ENCODE assay signal across 11 cellular contexts in the genomic region with DNA sequence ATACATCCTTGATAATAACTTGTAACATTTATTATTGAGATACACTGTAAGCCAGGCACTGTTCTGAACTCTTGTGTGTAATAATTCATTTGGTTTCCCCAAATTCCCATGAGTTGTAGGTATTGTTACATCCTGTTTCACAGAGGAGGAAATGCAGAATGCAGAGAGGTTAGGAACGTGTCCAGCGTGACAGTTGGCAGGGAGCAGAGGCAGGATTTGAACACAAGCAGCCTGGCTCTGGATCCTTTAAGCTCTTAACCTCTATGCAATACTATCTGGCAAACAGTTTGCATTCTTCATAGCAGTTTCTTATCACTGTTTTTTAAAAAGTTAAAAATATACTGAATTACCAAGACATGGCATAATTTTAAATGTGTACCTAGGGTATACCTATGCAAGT. TPM values are rescaled to one million over a fixed set of nuclear protein-coding genes. Genes with fewer than 3 reads are reported as not detected.
DNase-seq lines count a peak whose midpoint lies in the region; ATAC-seq and TF ChIP-seq lines count a peak whose summit lies in the region.
"Had no signal": no experiment of that assay in that cellular context is flagged by ENCODE, and none has a peak within 500 bp of the region (broad histone marks: within the 10 kb centered on the region; RNA-seq: fewer than 3 reads in every experiment).

No MANE protein-coding gene starts in this region.

- no peak for ATAC-seq in GM19463 (IDR thresholded peaks at IDR 0.05; ENCODE audit: unreplicated experiment)

- no peak overlapping the region for H3K14ac ChIP-seq in mesenchymal stem cell (ENCODE audit: low read length in 2 of 2)

- peak overlapping the region; percentile 51 for H3K4me3 ChIP-seq in Loucy (ENCODE audit: low read length, poor library complexity, severe bottlenecking)
- peak overlapping the region in 1 of 2 experiments; percentile 5 for H3K4me3 ChIP-seq in mesenchymal stem cell (ENCODE audit: insufficient read depth in 1 of 2, low read depth in 1 of 2, low read length in 2 of 2)

- no peak for TF ChIP-seq CTCF in Loucy (conservative IDR thresholded peaks at IDR 0.05; ENCODE audit: low read length)

- H3K79me1 ChIP-seq in mesenchymal stem cell (replicated peaks; ENCODE audit: low read length, poor library complexity, severe bottlenecking) = peaks cover 16% of the 10 kb centered on the region

- no peak overlapping the region for H2BK15ac ChIP-seq in mesenchymal stem cell (ENCODE audit: low read depth, poor library complexity, severe bottlenecking)

- peaks cover 62% of the 10 kb centered on the region for H4K20me1 ChIP-seq in Loucy (ENCODE audit: insufficient read depth, low read length, poor library complexity, severe bottlenecking)

- H3K4me2 ChIP-seq in Loucy (ENCODE audit: low read depth, low read length, poor library complexity, severe bottlenecking) (peak overlapping the region; percentile 61), mesenchymal stem cell (ENCODE audit: low read length, poor library complexity, severe bottlenecking) (no peak overlapping the region)

- no peak overlapping the region for H2BK12ac ChIP-seq in mesenchymal stem cell (ENCODE audit: low read length in 2 of 2)

- peaks cover 93% of the 10 kb centered on the region for H3K79me2 ChIP-seq in Loucy (ENCODE audit: insufficient read depth, low read length)

- peak; percentile 14 for DNase-seq in A172 (ENCODE audit: low spot score)
- peak; percentile 74 to 83 for DNase-seq in dermis microvascular lymphatic vessel endothelial cell (ENCODE audit: low read depth in 2 of 2)
- DNase-seq in mesenchymal stem cell = peak; percentile 65
- DNase-seq in NCI-H1417 treated with DMSO at 0.1 percent for 48 hours (lab: John Stamatoyannopoulos, UW) = no peak
- no peak for DNase-seq in NCI-H2081 (lab: John Stamatoyannopoulos, UW)
- no peak for DNase-seq in NCI-H2029 treated with DMSO at 0.1 percent for 48 hours (lab: John Stamatoyannopoulos, UW)
- DNase-seq: activated B cell treated with CpG ODN at 0.5 μM for 24 hours, amygdala, glutamatergic neuron had no signal

- no peak overlapping the region for H2BK120ac ChIP-seq in mesenchymal stem cell (ENCODE audit: low read depth, low read length)

- H3K4ac ChIP-seq in mesenchymal stem cell (ENCODE audit: low read depth in 1 of 2, low read length in 2 of 2) = peak overlapping the region in 1 of 2 experiments; percentile 88

- no peak overlapping the region for H2AK5ac ChIP-seq in mesenchymal stem cell (ENCODE audit: low read length, severe bottlenecking)

- no peaks in the 10 kb centered on the region for H3K9me2 ChIP-seq in Loucy (replicated peaks; ENCODE audit: low read depth, low read length)

- H3F3A ChIP-seq in Loucy (ENCODE audit: low read depth) = no peaks in the 10 kb centered on the region; the same call in 1 of the 2 replicates

- H4K91ac ChIP-seq in mesenchymal stem cell (ENCODE audit: low read length) = no peak overlapping the region

- no peaks in the 10 kb centered on the region for H3K36me3 ChIP-seq in Loucy (ENCODE audit: insufficient read depth, low read length)
- H3K36me3 ChIP-seq in mesenchymal stem cell (ENCODE audit: control insufficient read depth in 1 of 2, insufficient read depth in 2 of 2, low read depth in 1 of 2, low read length in 2 of 2) = no peaks in the 10 kb centered on the region

- no peak overlapping the region for H2BK5ac ChIP-seq in mesenchymal stem cell (ENCODE audit: low read depth, low read length, poor library complexity, severe bottlenecking)

- H2AFZ ChIP-seq in Loucy (ENCODE audit: low read length) = no peak overlapping the region
- H2AFZ ChIP-seq in mesenchymal stem cell (ENCODE audit: low read depth, low read length) = no peak overlapping the region

- H3K27ac ChIP-seq in mesenchymal stem cell (ENCODE audit: low read length, poor library complexity, severe bottlenecking) = no peak overlapping the region

- no peak overlapping the region for H4K8ac ChIP-seq in mesenchymal stem cell (ENCODE audit: low read length)

- no peaks in the 10 kb centered on the region for H3K27me3 ChIP-seq in Loucy (ENCODE audit: insufficient read depth, low read length, poor library complexity, severe bottlenecking)
- no peaks in the 10 kb centered on the region for H3K27me3 ChIP-seq in mesenchymal stem cell (ENCODE audit: control insufficient read depth in 1 of 2, insufficient read depth in 1 of 2, low read length in 2 of 2)

- H3K4me1 ChIP-seq in Loucy (ENCODE audit: insufficient read depth, low read length, poor library complexity, severe bottlenecking) (peaks cover 56% of the 10 kb centered on the region), mesenchymal stem cell (ENCODE audit: control insufficient read depth, insufficient read depth, low read depth, low read length) (peaks cover 2% of the 10 kb centered on the region)

- 18% methylated on average over 2 of the region's 2 CpGs for WGBS in mesenchymal stem cell

- no peak overlapping the region for H3K23ac ChIP-seq in mesenchymal stem cell (ENCODE audit: low read length in 2 of 2)

- H3K9ac ChIP-seq in Loucy (ENCODE audit: low read depth, low read length, poor library complexity, severe bottlenecking) (peak overlapping the region; percentile 38), mesenchymal stem cell (ENCODE audit: low read length) (peak overlapping the region; percentile 88)

- peak overlapping the region in 1 of 2 experiments; percentile 82 for H3K18ac ChIP-seq in mesenchymal stem cell (ENCODE audit: low read depth in 1 of 2, low read length in 2 of 2)

- H3K9me3 ChIP-seq in Loucy (ENCODE audit: insufficient read depth, low read depth, low read length) (no peaks in the 10 kb centered on the region), mesenchymal stem cell (ENCODE audit: control insufficient read depth, low read length) (no peaks in the 10 kb centered on the region)

RNA-seq across cellular contexts. Expression of gene EEIG2, which starts 30.5 kb away (rescaled TPM):
- total RNA-seq in A172 (2014; rRNA removed; shearing (Covaris generic)) = 18.9 and 20.2 TPM in 2 replicates
- 1.9 and 3.2 TPM in 2 replicates for total RNA-seq in dermis microvascular lymphatic vessel endothelial cell
- polyA plus RNA-seq in mesenchymal stem cell (2013, experiment 1 of 2) = 12.4 TPM
- 12.5 TPM for polyA plus RNA-seq in mesenchymal stem cell (2013, experiment 2 of 2)

Comparison
In these comparisons a context has a peak if more than half of its experiments do, and no peak if none do; other contexts are left out.
1. DNase-seq: peak in A172 (single experiment), dermis microvascular lymphatic vessel endothelial cell (2 of 2) and mesenchymal stem cell (single experiment); none in NCI-H1417 treated with DMSO at 0.1 percent for 48 hours (single experiment), NCI-H2081 (0 of 2) and NCI-H2029 treated with DMSO at 0.1 percent for 48 hours (single experiment).